In genomic region chr2:237572021-237572741, GRCh38 we compare ENCODE assay signal across 9 cellular contexts. TPM values are rescaled to one million over a fixed set of nuclear protein-coding genes. Genes with fewer than 3 reads are reported as not detected.
DNase-seq lines count a peak whose midpoint lies in the region; ATAC-seq, FAIRE-seq and TF ChIP-seq lines count a peak whose summit lies in the region.
"Had no signal": no experiment of that assay in that cellular context is flagged by ENCODE, and none has a peak within 500 bp of the region (broad histone marks: within the 10 kb centered on the region; RNA-seq: fewer than 3 reads in every experiment).

No MANE protein-coding gene starts in this region.

- no peaks in the 10 kb centered on the region for H3K9me2 ChIP-seq in SU-DHL-6 (replicated peaks; ENCODE audit: insufficient read depth, low read length)

- no peak for TF ChIP-seq POLR2A in prostate gland (IDR thresholded peaks at IDR 0.05)

- in situ Hi-C loops in HAP-1 (cut with MboI; ENCODE audit: low sequenced_read_pairs), result loop anchor here (10.0 kb wide), 1 partner anchor 417 kb away; no protein-coding TSS in a partner anchor

- TF ChIP-seq CTCF in SU-DHL-6 (IDR thresholded peaks at IDR 0.05; ENCODE audit: insufficient read depth, low read length, poor library complexity, severe bottlenecking) (peak; percentile 96), prostate gland (IDR thresholded peaks at IDR 0.05) (peak; percentile 96 to 99 (median 99))

- no peak overlapping the region for H3K9ac ChIP-seq in SU-DHL-6 (ENCODE audit: low read length)

- POLR2A ChIA-PET in activated naive CD8-positive, alpha-beta T cell treated with anti-CD3 and anti-CD28 coated beads, Interleukin-2, amount 10 ng/mL, durations not matched to agents 7 days and 5 days (lab: Charles Lee), result interaction anchor here (1.6 kb wide), 1 partner anchor 59 kb away, joined by 8 read pairs; no protein-coding TSS in a partner anchor

- intact Hi-C loops in cardiac septum (cut with DNase I) (loop anchor here (1.0 to 5.0 kb wide), 3 partner anchors 60 to 449 kb away; no protein-coding TSS in a partner anchor), prostate gland (cut with DNase I) (loop anchor here (1.0 to 10.0 kb wide), 3 partner anchors 58 to 417 kb away; partner anchors contain the start of gene COL6A3)

- no peak overlapping the region for H3K27ac Mint-ChIP-seq in activated naive CD8-positive, alpha-beta T cell treated with anti-CD3 and anti-CD28 coated beads, Interleukin-2, amount 10 ng/mL, durations not matched to agents 7 days and 5 days

- WGBS in prostate gland, result 2% methylated on average over 24 of the region's 24 CpGs

- DNase-seq in EL (peak; percentile 87), HAP-1 (ENCODE audit: low spot score in 2 of 2) (peak; percentile 77 to 94), NCI-H1092 (lab: John Stamatoyannopoulos, UW) (peak; percentile 70), cardiac septum (ENCODE audit: low spot score) (peak; percentile 92), prostate gland (ENCODE audit: low spot score) (peak; percentile 88), urothelium cell line (ENCODE audit: low spot score) (peak; percentile 94)
- peak; percentile 89 for DNase-seq in activated naive CD8-positive, alpha-beta T cell treated with anti-CD3 and anti-CD28 coated beads, Interleukin-2, amount 10 ng/mL, durations not matched to agents 7 days and 5 days

- no peaks in the 10 kb centered on the region for H3K4me1 Mint-ChIP-seq in activated naive CD8-positive, alpha-beta T cell treated with anti-CD3 and anti-CD28 coated beads, Interleukin-2, amount 10 ng/mL, durations not matched to agents 7 days and 5 days

- H3K9me3 ChIP-seq in HAP-1, result no peaks in the 10 kb centered on the region
- no peaks in the 10 kb centered on the region for H3K9me3 ChIP-seq in SU-DHL-6 (ENCODE audit: insufficient read depth, low read length)
- no peaks in the 10 kb centered on the region for H3K9me3 ChIP-seq in prostate gland

- H2AFZ ChIP-seq in SU-DHL-6 (ENCODE audit: low read depth, low read length, severe bottlenecking), result no peak overlapping the region

- no peaks in the 10 kb centered on the region for H3K36me3 Mint-ChIP-seq in activated naive CD8-positive, alpha-beta T cell treated with anti-CD3 and anti-CD28 coated beads, Interleukin-2, amount 10 ng/mL, durations not matched to agents 7 days and 5 days

- no peak for FAIRE-seq in urothelium cell line (lab: Jason Lieb, UNC)

- no peaks in the 10 kb centered on the region for H3K27me3 ChIP-seq in HAP-1 (ENCODE audit: low read depth)
- no peaks in the 10 kb centered on the region for H3K27me3 ChIP-seq in SU-DHL-6 (ENCODE audit: low read length)
- H3K27me3 ChIP-seq in prostate gland (replicated peaks; ENCODE audit: insufficient read depth), result no peaks in the 10 kb centered on the region

- no peaks in the 10 kb centered on the region for H4K20me1 ChIP-seq in SU-DHL-6 (ENCODE audit: low read depth, low read length)

- H3K27ac ChIP-seq in SU-DHL-6 (ENCODE audit: low read depth, low read length) (no peak overlapping the region), prostate gland (peak overlapping the region in 1 of 2 donors; percentile 52)
- H3K27ac ChIP-seq: skin epidermis had no signal

- H3K4me3 Mint-ChIP-seq in activated naive CD8-positive, alpha-beta T cell treated with anti-CD3 and anti-CD28 coated beads, Interleukin-2, amount 10 ng/mL, durations not matched to agents 7 days and 5 days, result no peak overlapping the region

- H3K4me2 ChIP-seq in SU-DHL-6 (ENCODE audit: low read depth, low read length, poor library complexity, severe bottlenecking), result no peak overlapping the region

- H3K4me1 ChIP-seq in HAP-1, result no peaks in the 10 kb centered on the region
- H3K4me1 ChIP-seq in prostate gland (replicated peaks), result peaks cover 6% of the 10 kb centered on the region

- H3K27me3 Mint-ChIP-seq in activated naive CD8-positive, alpha-beta T cell treated with anti-CD3 and anti-CD28 coated beads, Interleukin-2, amount 10 ng/mL, durations not matched to agents 7 days and 5 days, result no peaks in the 10 kb centered on the region

- no peaks in the 10 kb centered on the region for H3F3A ChIP-seq in SU-DHL-6 (ENCODE audit: insufficient read depth)

- H3K4me3 ChIP-seq in HAP-1 (no peak overlapping the region), SU-DHL-6 (ENCODE audit: insufficient read depth, low read length, poor library complexity, severe bottlenecking) (no peak overlapping the region), prostate gland (no peak overlapping the region)
- H3K4me3 ChIP-seq: skin epidermis had no signal

- H3K9me3 Mint-ChIP-seq in activated naive CD8-positive, alpha-beta T cell treated with anti-CD3 and anti-CD28 coated beads, Interleukin-2, amount 10 ng/mL, durations not matched to agents 7 days and 5 days, result no peaks in the 10 kb centered on the region

- no peaks in the 10 kb centered on the region for H3K79me2 ChIP-seq in SU-DHL-6 (ENCODE audit: insufficient read depth, low read length)

- peak; percentile 88 for ATAC-seq in activated naive CD8-positive, alpha-beta T cell treated with anti-CD3 and anti-CD28 coated beads, Interleukin-2, amount 10 ng/mL, durations not matched to agents 7 days and 5 days (ENCODE audit: low read depth)

- H3K36me3 ChIP-seq in HAP-1 (replicated peaks), result no peaks in the 10 kb centered on the region
- no peaks in the 10 kb centered on the region for H3K36me3 ChIP-seq in SU-DHL-6 (ENCODE audit: low read length)
- H3K36me3 ChIP-seq in prostate gland, result no peaks in the 10 kb centered on the region

RNA-seq across cellular contexts. Expression of gene PRLH, which starts 5.8 kb away (rescaled TPM):
- not detected for total RNA-seq in activated naive CD8-positive, alpha-beta T cell treated with anti-CD3 and anti-CD28 coated beads, Interleukin-2, amount 10 ng/mL, durations not matched to agents 7 days and 5 days
- total RNA-seq in cardiac septum (not detected), prostate gland (not detected)

RNA-seq across cellular contexts. Expression of gene RAB17, which starts 18.4 kb away (rescaled TPM):
- total RNA-seq in activated naive CD8-positive, alpha-beta T cell treated with anti-CD3 and anti-CD28 coated beads, Interleukin-2, amount 10 ng/mL, durations not matched to agents 7 days and 5 days, result not detected
- 3.5 TPM for total RNA-seq in cardiac septum
- total RNA-seq in prostate gland, result 10 to 100 TPM; 12.6 to 13.6 TPM

RNA-seq across cellular contexts. Expression of gene LRRFIP1, which starts 55.2 kb away (rescaled TPM):
- total RNA-seq in activated naive CD8-positive, alpha-beta T cell treated with anti-CD3 and anti-CD28 coated beads, Interleukin-2, amount 10 ng/mL, durations not matched to agents 7 days and 5 days, result 100 to 1,000 TPM; 158 to 164 TPM
- total RNA-seq in cardiac septum, result 157 TPM
- 10 to 100 TPM; 66.1 to 73.1 TPM for total RNA-seq in prostate gland
